12 cellular contexts compared by ENCODE assay signal in the genomic region with DNA sequence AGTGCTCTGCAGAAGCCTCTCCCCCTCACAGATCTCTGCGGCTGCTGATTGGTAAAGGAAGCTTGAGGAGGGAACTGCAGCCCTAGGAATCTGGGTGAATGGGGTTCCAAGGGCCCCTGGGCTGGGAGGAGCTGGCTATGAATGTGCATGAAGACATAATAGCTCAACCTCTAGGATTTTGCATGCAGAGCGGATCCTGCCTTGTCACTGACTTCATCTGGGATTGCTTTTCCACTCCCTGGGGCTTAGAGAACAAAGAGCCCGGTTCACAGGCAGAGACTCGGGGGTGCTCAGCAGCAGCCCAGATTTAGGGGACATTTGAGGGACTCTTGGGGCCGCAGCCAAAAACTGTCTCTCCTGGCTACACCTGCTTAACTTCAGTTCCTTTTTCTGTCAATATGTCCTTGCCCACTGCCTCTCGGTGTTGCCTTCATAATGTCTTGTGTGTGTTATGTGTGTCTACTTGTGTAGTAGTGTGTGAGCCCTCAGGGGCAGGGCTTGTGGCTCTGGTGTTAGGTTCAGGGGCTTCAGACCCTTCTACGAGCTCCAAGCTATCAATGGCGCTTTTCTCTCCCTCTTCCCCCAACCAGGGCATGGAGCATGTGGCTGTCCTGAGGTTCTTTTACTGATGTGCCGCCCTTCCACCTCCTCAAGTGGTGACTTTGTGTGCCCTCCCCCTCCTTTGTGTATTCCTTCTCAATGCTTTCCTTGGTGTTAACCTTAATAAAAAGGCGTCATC. TPM values are rescaled to one million over a fixed set of nuclear protein-coding genes. Genes with fewer than 3 reads are reported as not detected.
DNase-seq lines count a peak whose midpoint lies in the region; ATAC-seq lines count a peak whose summit lies in the region.
"Had no signal": no experiment of that assay in that cellular context is flagged by ENCODE, and none has a peak within 500 bp of the region (broad histone marks: within the 10 kb centered on the region; RNA-seq: fewer than 3 reads in every experiment).

No MANE protein-coding gene starts in this region.

- H3K4me2 ChIP-seq in trophoblast cell (ENCODE audit: low read length), result no peak overlapping the region

- H3K27me3 Mint-ChIP-seq in activated CD4-positive, alpha-beta T cell treated with anti-CD3 and anti-CD28 coated beads, Interleukin-2, amount 10 ng/mL, durations not matched to agents 24 days and 14 days, result peaks cover 64% of the 10 kb centered on the region
- H3K27me3 Mint-ChIP-seq in activated T-helper 17 cell treated with anti-CD3 and anti-CD28 coated beads, Interleukin-2, amount 50 U/mL, for 72 hours, result peaks cover 15% of the 10 kb centered on the region
- H3K27me3 Mint-ChIP-seq in stimulated activated naive B cell treated with anti-CD40 and anti-IgM and Interleukin-4, amounts not matched to agents 10 μg/mL and 1 μg/mL and 100 μg/mL, for 72 hours, result peaks cover 27 to 36% of the 10 kb centered on the region in 2 donors

- no peak overlapping the region for H3K4ac ChIP-seq in trophoblast cell (ENCODE audit: low read depth, low read length)

- no peak overlapping the region for H2BK120ac ChIP-seq in trophoblast cell (ENCODE audit: insufficient read depth, low read length, poor library complexity)

- H4K12ac ChIP-seq in trophoblast cell (ENCODE audit: low read depth, low read length), result no peak overlapping the region

- H2BK12ac ChIP-seq in trophoblast cell (ENCODE audit: low read length), result no peak overlapping the region

- H3K27ac Mint-ChIP-seq in activated CD4-positive, alpha-beta T cell treated with anti-CD3 and anti-CD28 coated beads, Interleukin-2, amount 10 ng/mL, durations not matched to agents 24 days and 14 days, result no peak overlapping the region
- no peak overlapping the region for H3K27ac Mint-ChIP-seq in activated T-helper 17 cell treated with anti-CD3 and anti-CD28 coated beads, Interleukin-2, amount 50 U/mL, for 72 hours
- H3K27ac Mint-ChIP-seq in stimulated activated naive B cell treated with anti-CD40 and anti-IgM and Interleukin-4, amounts not matched to agents 10 μg/mL and 1 μg/mL and 100 μg/mL, for 72 hours, result peak overlapping the region; percentile 33

- H3K9ac ChIP-seq in iPS-18a (ENCODE audit: low read length) (no peak overlapping the region), trophoblast cell (ENCODE audit: low read length) (no peak overlapping the region)

- H3K79me1 ChIP-seq in trophoblast cell (ENCODE audit: low read length), result no peaks in the 10 kb centered on the region

- no peak for ATAC-seq in activated T-helper 17 cell treated with anti-CD3 and anti-CD28 coated beads, Interleukin-2, amount 50 U/mL, for 72 hours (replicated peaks)
- ATAC-seq in stimulated activated naive B cell treated with anti-CD40 and anti-IgM and Interleukin-4, amounts not matched to agents 10 μg/mL and 1 μg/mL and 100 μg/mL, for 72 hours (replicated peaks), result peak in 1 of 2 donors; percentile 30
- no peak for ATAC-seq in left ventricle myocardium superior
- ATAC-seq in GM19324 (IDR thresholded peaks at IDR 0.05; ENCODE audit: low FRiP score, unreplicated experiment), result no peak
- ATAC-seq: gastroesophageal sphincter had no signal

- no peak overlapping the region for H3K18ac ChIP-seq in trophoblast cell (ENCODE audit: low read length)

- H3K14ac ChIP-seq in trophoblast cell (ENCODE audit: low read length), result no peak overlapping the region

- H2AFZ ChIP-seq in trophoblast cell (ENCODE audit: insufficient read depth, low read length, poor library complexity), result no peak overlapping the region

- no peaks in the 10 kb centered on the region for H3K9me3 Mint-ChIP-seq in activated CD4-positive, alpha-beta T cell treated with anti-CD3 and anti-CD28 coated beads, Interleukin-2, amount 10 ng/mL, durations not matched to agents 24 days and 14 days
- H3K9me3 Mint-ChIP-seq in activated T-helper 17 cell treated with anti-CD3 and anti-CD28 coated beads, Interleukin-2, amount 50 U/mL, for 72 hours, result no peaks in the 10 kb centered on the region
- H3K9me3 Mint-ChIP-seq in stimulated activated naive B cell treated with anti-CD40 and anti-IgM and Interleukin-4, amounts not matched to agents 10 μg/mL and 1 μg/mL and 100 μg/mL, for 72 hours, result no peaks in the 10 kb centered on the region

- peak overlapping the region; percentile 73 for H3K4me3 ChIP-seq in iPS-18a (ENCODE audit: low read length)
- H3K4me3 ChIP-seq in trophoblast cell (ENCODE audit: low read depth, low read length), result no peak overlapping the region

- no peak overlapping the region for H2BK5ac ChIP-seq in trophoblast cell (ENCODE audit: low read depth, low read length, poor library complexity)

- H3K27me3 ChIP-seq in iPS-18a (ENCODE audit: control insufficient read depth, insufficient read depth, low read length) (peaks cover 60% of the 10 kb centered on the region), trophoblast cell (ENCODE audit: insufficient read depth, low read length) (peaks cover 31% of the 10 kb centered on the region)

- peaks cover 29% of the 10 kb centered on the region for H3K4me1 Mint-ChIP-seq in activated CD4-positive, alpha-beta T cell treated with anti-CD3 and anti-CD28 coated beads, Interleukin-2, amount 10 ng/mL, durations not matched to agents 24 days and 14 days
- H3K4me1 Mint-ChIP-seq in activated T-helper 17 cell treated with anti-CD3 and anti-CD28 coated beads, Interleukin-2, amount 50 U/mL, for 72 hours, result peaks cover 5% of the 10 kb centered on the region
- peaks cover 30 to 33% of the 10 kb centered on the region in 2 donors for H3K4me1 Mint-ChIP-seq in stimulated activated naive B cell treated with anti-CD40 and anti-IgM and Interleukin-4, amounts not matched to agents 10 μg/mL and 1 μg/mL and 100 μg/mL, for 72 hours

- intact Hi-C loops in activated CD4-positive, alpha-beta T cell treated with anti-CD3 and anti-CD28 coated beads, Interleukin-2, amount 10 ng/mL, durations not matched to agents 24 days and 14 days (cut with micrococcal nuclease), result loop anchor here (5.0 to 10.0 kb wide), 5 partner anchors 183 to 629 kb away; a partner anchor contains a TSS
- intact Hi-C loops in left ventricle myocardium superior (cut with micrococcal nuclease), result no loop called here

- no peak overlapping the region for H4K8ac ChIP-seq in trophoblast cell (ENCODE audit: low read depth, low read length)

- no peak overlapping the region for H2AK5ac ChIP-seq in trophoblast cell (ENCODE audit: low read length)

- no peak overlapping the region for H3K27ac ChIP-seq in iPS-18a (ENCODE audit: low read length)
- H3K27ac ChIP-seq in trophoblast cell (ENCODE audit: low read depth, low read length), result no peak overlapping the region

- H3K4me1 ChIP-seq in iPS-18a (ENCODE audit: control insufficient read depth, low read depth, low read length) (peaks cover 15% of the 10 kb centered on the region), trophoblast cell (ENCODE audit: control insufficient read depth in 1 of 2, insufficient read depth in 2 of 2, low read length in 2 of 2) (peaks cover 4 to 11% of the 10 kb centered on the region in 2 experiments)

- DNase-seq in activated CD4-positive, alpha-beta T cell treated with anti-CD3 and anti-CD28 coated beads, Interleukin-2, amount 10 ng/mL, durations not matched to agents 24 days and 14 days, result peak; percentile 57
- no peak for DNase-seq in activated CD4-positive, alpha-beta T cell treated with anti-CD3 and anti-CD28 coated beads for 4 hours
- no peak for DNase-seq in stimulated activated naive B cell treated with anti-CD40 and anti-IgM and Interleukin-4, amounts not matched to agents 10 μg/mL and 1 μg/mL and 100 μg/mL, for 72 hours
- no peak for DNase-seq in left ventricle myocardium superior
- no peak for DNase-seq in trophoblast cell
- DNase-seq: activated CD4-positive, alpha-beta T cell treated with anti-CD3 and anti-CD28 coated beads, Interleukin-2, amount 50 U/mL, for 48 hours; NCI-H1105 treated with DMSO at 0.1 percent for 48 hours had no signal

- H3K79me2 ChIP-seq in trophoblast cell (ENCODE audit: control insufficient read depth, insufficient read depth, low read length, poor library complexity), result no peaks in the 10 kb centered on the region

- peak overlapping the region; percentile 95 for H3K4me3 Mint-ChIP-seq in activated CD4-positive, alpha-beta T cell treated with anti-CD3 and anti-CD28 coated beads, Interleukin-2, amount 10 ng/mL, durations not matched to agents 24 days and 14 days
- H3K4me3 Mint-ChIP-seq in activated T-helper 17 cell treated with anti-CD3 and anti-CD28 coated beads, Interleukin-2, amount 50 U/mL, for 72 hours, result peak overlapping the region; percentile 89
- peak overlapping the region in 1 of 2 donors; percentile 44 for H3K4me3 Mint-ChIP-seq in stimulated activated naive B cell treated with anti-CD40 and anti-IgM and Interleukin-4, amounts not matched to agents 10 μg/mL and 1 μg/mL and 100 μg/mL, for 72 hours

- no peak overlapping the region for H4K91ac ChIP-seq in trophoblast cell (ENCODE audit: low read depth, low read length)

- no peaks in the 10 kb centered on the region for H3K9me3 ChIP-seq in iPS-18a (ENCODE audit: control insufficient read depth, low read depth, low read length)
- no peaks in the 10 kb centered on the region for H3K9me3 ChIP-seq in trophoblast cell (ENCODE audit: insufficient read depth, low read depth, low read length)
- H3K9me3 ChIP-seq: gastroesophageal sphincter had no signal

- WGBS in trophoblast cell (ENCODE audit: extremely low coverage, insufficient coverage, insufficient read length), result no CpG with 5 or more reads among the region's 10 CpGs

- H3K36me3 Mint-ChIP-seq in activated CD4-positive, alpha-beta T cell treated with anti-CD3 and anti-CD28 coated beads, Interleukin-2, amount 10 ng/mL, durations not matched to agents 24 days and 14 days (ENCODE audit: low read depth), result peaks cover 2% of the 10 kb centered on the region
- no peaks in the 10 kb centered on the region for H3K36me3 Mint-ChIP-seq in activated T-helper 17 cell treated with anti-CD3 and anti-CD28 coated beads, Interleukin-2, amount 50 U/mL, for 72 hours (ENCODE audit: low read depth)
- H3K36me3 Mint-ChIP-seq in stimulated activated naive B cell treated with anti-CD40 and anti-IgM and Interleukin-4, amounts not matched to agents 10 μg/mL and 1 μg/mL and 100 μg/mL, for 72 hours, result peaks cover 0 to 3% of the 10 kb centered on the region in 2 donors

- no peaks in the 10 kb centered on the region for H3K36me3 ChIP-seq in iPS-18a (ENCODE audit: control insufficient read depth, low read depth, low read length)
- no peaks in the 10 kb centered on the region for H3K36me3 ChIP-seq in trophoblast cell (ENCODE audit: control insufficient read depth in 1 of 2, insufficient read depth in 2 of 2, low read length in 2 of 2)
- H3K36me3 ChIP-seq: gastroesophageal sphincter had no signal

- no peak overlapping the region for H3K23ac ChIP-seq in trophoblast cell (ENCODE audit: low read length)

RNA-seq across cellular contexts. Expression of a gene that starts 1.9 kb away (rescaled TPM):
- total RNA-seq in activated CD4-positive, alpha-beta T cell treated with anti-CD3 and anti-CD28 coated beads, Interleukin-2, amount 10 ng/mL, durations not matched to agents 24 days and 14 days, result 0.38 and 0.44 TPM in 2 replicates
- total RNA-seq in activated T-helper 17 cell treated with anti-CD3 and anti-CD28 coated beads, Interleukin-2, amount 50 U/mL, for 72 hours, result under 1 TPM; 0.67 to 0.69 TPM
- total RNA-seq in left ventricle myocardium superior, result 1.1 TPM
- 0.26 and 0.32 TPM in 2 replicates for polyA plus RNA-seq in trophoblast cell (2013)

RNA-seq across cellular contexts. Expression of a gene that starts 17.7 kb away (rescaled TPM):
- not detected in 2 replicates for total RNA-seq in activated CD4-positive, alpha-beta T cell treated with anti-CD3 and anti-CD28 coated beads, Interleukin-2, amount 10 ng/mL, durations not matched to agents 24 days and 14 days
- total RNA-seq in activated T-helper 17 cell treated with anti-CD3 and anti-CD28 coated beads, Interleukin-2, amount 50 U/mL, for 72 hours, result not detected
- total RNA-seq in left ventricle myocardium superior, result not detected
- not detected in 2 replicates for polyA plus RNA-seq in trophoblast cell (2013)
- total RNA-seq: gastroesophageal sphincter, myocyte had no signal

RNA-seq across cellular contexts. Expression of a gene that starts 28.0 kb away (rescaled TPM):
- 30.0 and 35.8 TPM in 2 replicates for total RNA-seq in activated CD4-positive, alpha-beta T cell treated with anti-CD3 and anti-CD28 coated beads, Interleukin-2, amount 10 ng/mL, durations not matched to agents 24 days and 14 days
- total RNA-seq in activated T-helper 17 cell treated with anti-CD3 and anti-CD28 coated beads, Interleukin-2, amount 50 U/mL, for 72 hours, result 10 to 100 TPM; 22.6 to 35.7 TPM
- 89.0 TPM for total RNA-seq in left ventricle myocardium superior
- 9.0 and 9.3 TPM in 2 replicates for polyA plus RNA-seq in trophoblast cell (2013)
